In genomic region chr14:83529531-83529930, GRCh38 we compare ENCODE assay signal across 25 cellular contexts.
"Had no signal": no experiment of that assay in that cellular context is flagged by ENCODE, and none has a peak within 500 bp of the region (broad histone marks: within the 10 kb centered on the region; RNA-seq: fewer than 3 reads in every experiment).

No MANE protein-coding gene starts in this region.

- H3K4me1 Mint-ChIP-seq: immature natural killer cell; memory B cell; naive thymus-derived CD4-positive, alpha-beta T cell; stimulated activated memory B cell treated with anti-CD40 and anti-IgM and Interleukin-4, amounts not matched to agents 10 μg/mL and 1 μg/mL and 100 μg/mL, for 72 hours; stimulated activated naive CD8-positive, alpha-beta T cell treated with anti-CD3 and anti-CD28 coated beads, Interleukin-15, amount 100 ng/mL, for 72 hours had no signal

- H3K4me3 ChIP-seq: left ventricle myocardium inferior, lung, mucosa of descending colon, ovary, right atrium auricular region, right lobe of liver, smooth muscle cell, transverse colon, upper lobe of left lung had no signal

- H3K27me3 Mint-ChIP-seq: memory B cell; naive thymus-derived CD4-positive, alpha-beta T cell; natural killer cell treated with Interleukin-12 subunit alpha and Interleukin-12 subunit beta and Interleukin-15 and Interleukin-18, amount 100 ng/mL, for 72 hours; progenitor cell of endocrine pancreas; stimulated activated memory B cell treated with anti-CD40 and anti-IgM and Interleukin-4, amounts not matched to agents 10 μg/mL and 1 μg/mL and 100 μg/mL, for 72 hours; stimulated activated naive CD8-positive, alpha-beta T cell treated with anti-CD3 and anti-CD28 coated beads, Interleukin-15, amount 100 ng/mL, for 72 hours had no signal

- H3K36me3 Mint-ChIP-seq: memory B cell; naive thymus-derived CD4-positive, alpha-beta T cell; natural killer cell treated with Interleukin-12 subunit alpha and Interleukin-12 subunit beta and Interleukin-15 and Interleukin-18, amount 100 ng/mL, for 72 hours; stimulated activated memory B cell treated with anti-CD40 and anti-IgM and Interleukin-4, amounts not matched to agents 10 μg/mL and 1 μg/mL and 100 μg/mL, for 72 hours had no signal

- H3K27ac Mint-ChIP-seq: immature natural killer cell; memory B cell; naive thymus-derived CD4-positive, alpha-beta T cell; natural killer cell treated with Interleukin-12 subunit alpha and Interleukin-12 subunit beta and Interleukin-15 and Interleukin-18, amount 100 ng/mL, for 72 hours; progenitor cell of endocrine pancreas; stimulated activated memory B cell treated with anti-CD40 and anti-IgM and Interleukin-4, amounts not matched to agents 10 μg/mL and 1 μg/mL and 100 μg/mL, for 72 hours; stimulated activated naive CD8-positive, alpha-beta T cell treated with anti-CD3 and anti-CD28 coated beads, Interleukin-15, amount 100 ng/mL, for 72 hours had no signal

- H3K27ac ChIP-seq: left ventricle myocardium inferior, ovary, right atrium auricular region, right lobe of liver, transverse colon, upper lobe of left lung had no signal

- H3K27me3 ChIP-seq: ovary, right atrium auricular region, right lobe of liver, transverse colon, upper lobe of left lung had no signal

- DNase-seq: hypothalamus; immature natural killer cell; islet precursor cell; left ventricle myocardium inferior; midbrain; mucosa of descending colon; naive thymus-derived CD4-positive, alpha-beta T cell; ovary; right lobe of liver; stimulated activated CD4-positive, alpha-beta T cell treated with anti-CD3 and anti-CD28 coated beads, Interleukin-1b, Interleukin-23, amount 100 ng/mL, for 48 hours; stimulated activated CD4-positive, alpha-beta T cell treated with anti-CD3 and anti-CD28 coated beads, Interleukin-2, amount 100 ng/mL, for 48 hours; stimulated activated CD4-positive, alpha-beta T cell treated with anti-CD3 and anti-CD28 coated beads, Interleukin-4, amount 100 ng/mL, for 4 hours; stimulated activated CD8-positive, alpha-beta memory T cell treated with anti-CD3 and anti-CD28 coated beads, Interleukin-4, amount 100 ng/mL, for 48 hours; stimulated activated naive CD4-positive, alpha-beta T cell treated with Interleukin-2 at 50 U/mL for 16 hours; stimulated activated naive CD8-positive, alpha-beta T cell treated with anti-CD3 and anti-CD28 coated beads, Interleukin-15, amount 100 ng/mL, for 72 hours; substantia nigra; transverse colon; upper lobe of left lung had no signal

- H3K4me3 Mint-ChIP-seq: immature natural killer cell; memory B cell; naive thymus-derived CD4-positive, alpha-beta T cell; natural killer cell treated with Interleukin-12 subunit alpha and Interleukin-12 subunit beta and Interleukin-15 and Interleukin-18, amount 100 ng/mL, for 72 hours; stimulated activated memory B cell treated with anti-CD40 and anti-IgM and Interleukin-4, amounts not matched to agents 10 μg/mL and 1 μg/mL and 100 μg/mL, for 72 hours; stimulated activated naive CD8-positive, alpha-beta T cell treated with anti-CD3 and anti-CD28 coated beads, Interleukin-15, amount 100 ng/mL, for 72 hours had no signal

- H3K9me3 ChIP-seq: left ventricle myocardium inferior, ovary, right atrium auricular region, right lobe of liver, transverse colon, upper lobe of left lung had no signal

- H3K4me1 ChIP-seq: left ventricle myocardium inferior, right atrium auricular region, right lobe of liver, transverse colon, upper lobe of left lung had no signal

- H3K4me2 ChIP-seq: smooth muscle cell had no signal

- H3K36me3 ChIP-seq: left ventricle myocardium inferior, ovary, right atrium auricular region, right lobe of liver, transverse colon, upper lobe of left lung had no signal
